ENCODE assay signal across 8 cellular contexts in genomic region chr20:330233-331149, GRCh38. TPM values are rescaled to one million over a fixed set of nuclear protein-coding genes. Genes with fewer than 3 reads are reported as not detected.
DNase-seq lines count a peak whose midpoint lies in the region; ATAC-seq and TF ChIP-seq lines count a peak whose summit lies in the region.

No MANE protein-coding gene starts in this region.

- H3K4me2 ChIP-seq in H9 (ENCODE audit: insufficient read depth, insufficient read length, low read length): no peak overlapping the region

- H3K36me3 Mint-ChIP-seq in H9 (ENCODE audit: insufficient read depth in 1 of 3, low read depth in 3 of 3): peaks cover 16 to 22% (median 21%) of the 10 kb centered on the region in 3 experiments; a peak in 6 of 7 replicates
- no peaks in the 10 kb centered on the region for H3K36me3 Mint-ChIP-seq in central memory CD8-positive, alpha-beta T cell (ENCODE audit: insufficient read depth)

- H3K79me1 ChIP-seq in H9 (ENCODE audit: insufficient read depth, low read depth, low read length, poor library complexity, severe bottlenecking): no peaks in the 10 kb centered on the region

- H3K36me3 ChIP-seq in WERI-Rb-1: peaks cover 30% of the 10 kb centered on the region

- peaks cover 6% of the 10 kb centered on the region; the same call in 1 of the 2 replicates for H3K27me3 ChIP-seq in H9 (ENCODE audit: insufficient read depth, low read length)
- H3K27me3 ChIP-seq in WERI-Rb-1 (ENCODE audit: insufficient read depth, low read depth, severe bottlenecking): no peaks in the 10 kb centered on the region

- peaks cover 2% of the 10 kb centered on the region; the same call in 1 of the 2 replicates for H3K4me1 ChIP-seq in H9 (ENCODE audit: insufficient read depth, low read length)

- DNase-seq in CMK (ENCODE audit: low read depth): peak; percentile 71
- DNase-seq in H9: peak; percentile 72
- DNase-seq in NCI-H2196 treated with DMSO at 0.1 percent for 48 hours (lab: John Stamatoyannopoulos, UW; ENCODE audit: unreplicated experiment): peak; percentile 48
- DNase-seq in WERI-Rb-1: peak; percentile 69
- peak; percentile 34 to 49 for DNase-seq in central memory CD8-positive, alpha-beta T cell (ENCODE audit: low spot score in 2 of 2)
- peak in 1 of 2 donors; percentile 53 for DNase-seq in left colon
- peak in 2 of 3 experiments; percentile 34 to 40 for DNase-seq in stimulated activated CD4-positive, alpha-beta T cell treated with anti-CD3 and anti-CD28 coated beads, TNF-alpha, amount 100 ng/mL, for 4 hours (ENCODE audit: low read depth in 3 of 3)

- H3K14ac ChIP-seq in H9 (ENCODE audit: insufficient read depth, low read length): no peak overlapping the region

- no peaks in the 10 kb centered on the region for H3K9me3 Mint-ChIP-seq in H9
- H3K9me3 Mint-ChIP-seq in central memory CD8-positive, alpha-beta T cell: no peaks in the 10 kb centered on the region

- H3T11ph ChIP-seq in H9 (ENCODE audit: low read length): no peak overlapping the region

- no peak overlapping the region for H4K91ac ChIP-seq in H9 (ENCODE audit: insufficient read length, low read depth, low read length)

- no peak overlapping the region for H2BK12ac ChIP-seq in H9 (ENCODE audit: insufficient read length, low read depth, low read length)

- H2BK15ac ChIP-seq in H9 (ENCODE audit: low read depth, low read length): no peak overlapping the region

- no peak overlapping the region for H3K4ac ChIP-seq in H9 (ENCODE audit: low read depth, low read length)

- peak overlapping the region; percentile 2 to 53; a peak in 2 of 5 replicates for H3K4me3 Mint-ChIP-seq in H9
- no peak overlapping the region for H3K4me3 Mint-ChIP-seq in central memory CD8-positive, alpha-beta T cell

- H3K18ac ChIP-seq in H9 (ENCODE audit: insufficient read length, low read depth, low read length): no peak overlapping the region

- peak overlapping the region in 2 of 3 experiments; percentile 28 to 60; a peak in 2 of 7 replicates for H3K27ac Mint-ChIP-seq in H9
- H3K27ac Mint-ChIP-seq in central memory CD8-positive, alpha-beta T cell (ENCODE audit: low read depth): no peak overlapping the region

- H4K5ac ChIP-seq in H9 (ENCODE audit: insufficient read length, low read depth, low read length): no peak overlapping the region

- peaks cover 5% of the 10 kb centered on the region for H3K23me2 ChIP-seq in H9 (ENCODE audit: insufficient read length, low read depth, low read length, poor library complexity, severe bottlenecking)

- H2BK5ac ChIP-seq in H9 (ENCODE audit: insufficient read length, low read length): no peak overlapping the region

- H4K20me1 ChIP-seq in H9 (ENCODE audit: control insufficient read depth, insufficient read depth, insufficient read length): peaks cover 2% of the 10 kb centered on the region

- WGBS in H9 (ENCODE audit: extremely low coverage, insufficient read length, low lambda C conversion rate): no CpG with 5 or more reads among the region's 16 CpGs

- no peak overlapping the region for H2BK120ac ChIP-seq in H9 (ENCODE audit: low read depth, low read length, poor library complexity, severe bottlenecking)

- peaks cover 29 to 32% of the 10 kb centered on the region in 2 experiments for H3K4me1 Mint-ChIP-seq in H9
- H3K4me1 Mint-ChIP-seq in central memory CD8-positive, alpha-beta T cell: peaks cover 10% of the 10 kb centered on the region

- H3K27me3 Mint-ChIP-seq in H9 (ENCODE audit: low read depth): peaks cover 29% of the 10 kb centered on the region
- H3K27me3 Mint-ChIP-seq in central memory CD8-positive, alpha-beta T cell: no peaks in the 10 kb centered on the region

- no peak overlapping the region for H3K56ac ChIP-seq in H9 (ENCODE audit: insufficient read length, low read depth, low read length)

- intact Hi-C loops in left colon (cut with DNase I, micrococcal nuclease): loop anchor here in 1 of 2 donors (10.0 kb wide), 1 partner anchor 46 kb away; no protein-coding TSS in a partner anchor

- H3K27ac ChIP-seq in H9 (ENCODE audit: insufficient read length, low read depth, low read length) (no peak overlapping the region), WERI-Rb-1 (peak overlapping the region; percentile 84)

- H4K8ac ChIP-seq in H9 (replicated peaks; ENCODE audit: insufficient read length, low read depth, low read length): no peak overlapping the region

- H3K79me2 ChIP-seq in H9 (ENCODE audit: insufficient read depth, low read length): peaks cover 9% of the 10 kb centered on the region; the same call in 1 of the 2 replicates

- no peak overlapping the region for H3K23ac ChIP-seq in H9 (ENCODE audit: insufficient read length, low read depth, low read length)

- H3K9ac ChIP-seq in H9 (ENCODE audit: extremely low read depth, insufficient read length, low read length): no peak overlapping the region

- peak; percentile 90 for TF ChIP-seq CTCF in H9 (conservative IDR thresholded peaks at IDR 0.05)
- peak; percentile 86 for TF ChIP-seq CTCF in WERI-Rb-1 (IDR thresholded peaks at IDR 0.05; ENCODE audit: low read depth, low read length)

- no peak overlapping the region for H3K4me3 ChIP-seq in WERI-Rb-1 (ENCODE audit: low read depth, low read length)

- no peak overlapping the region for H2AK5ac ChIP-seq in H9 (ENCODE audit: insufficient read length, low read length)

- ATAC-seq in central memory CD8-positive, alpha-beta T cell (replicated peaks; ENCODE audit: extremely low read depth, poor library complexity, severe bottlenecking): peak; percentile 43
- ATAC-seq in left colon: peak; percentile 23
- no peak for ATAC-seq in HG02763 (IDR thresholded peaks at IDR 0.05; ENCODE audit: unreplicated experiment)

- H3K9me3 ChIP-seq in H9 (ENCODE audit: control insufficient read depth, low read depth, low read length) (no peaks in the 10 kb centered on the region), WERI-Rb-1 (ENCODE audit: severe bottlenecking) (no peaks in the 10 kb centered on the region)

- no peak overlapping the region for H2BK20ac ChIP-seq in H9 (ENCODE audit: low read depth, low read length, poor library complexity, severe bottlenecking)

- no peak overlapping the region for H2AFZ ChIP-seq in H9 (ENCODE audit: low read length)

RNA-seq across cellular contexts. Expression of gene SOX12, which starts 5.1 kb away (rescaled TPM):
- total RNA-seq in H9 (2021) (54.4 and 55.1 TPM in 2 replicates), left colon (1 to 10 TPM; 3.8 to 5.6 TPM)

RNA-seq across cellular contexts. Expression of gene NRSN2, which starts 16.4 kb away (rescaled TPM):
- total RNA-seq in H9 (2021) (18.9 and 22.7 TPM in 2 replicates), left colon (1 to 10 TPM; 9.4 to 10.0 TPM)

RNA-seq across cellular contexts. Expression of gene ZCCHC3, which starts 33.1 kb away (rescaled TPM):
- total RNA-seq in H9 (2021) (41.3 and 43.3 TPM in 2 replicates), left colon (10 to 100 TPM; 10.2 to 13.0 TPM)

RNA-seq across cellular contexts. Expression of gene C20orf96, which starts 39.9 kb away (rescaled TPM):
- total RNA-seq in H9 (2021) (13.8 and 14.5 TPM in 2 replicates), left colon (10 to 100 TPM; 10.1 to 13.1 TPM)

RNA-seq across cellular contexts. Expression of gene TRIB3, which starts 50.1 kb away (rescaled TPM):
- total RNA-seq in H9 (2021) (20.0 and 20.8 TPM in 2 replicates), left colon (10 to 100 TPM in 1 of 2 donors, 1 to 10 TPM in 1; 6.4 to 16.7 TPM)
